Comparison of ENCODE assay signal across 14 cellular contexts in the genomic region with DNA sequence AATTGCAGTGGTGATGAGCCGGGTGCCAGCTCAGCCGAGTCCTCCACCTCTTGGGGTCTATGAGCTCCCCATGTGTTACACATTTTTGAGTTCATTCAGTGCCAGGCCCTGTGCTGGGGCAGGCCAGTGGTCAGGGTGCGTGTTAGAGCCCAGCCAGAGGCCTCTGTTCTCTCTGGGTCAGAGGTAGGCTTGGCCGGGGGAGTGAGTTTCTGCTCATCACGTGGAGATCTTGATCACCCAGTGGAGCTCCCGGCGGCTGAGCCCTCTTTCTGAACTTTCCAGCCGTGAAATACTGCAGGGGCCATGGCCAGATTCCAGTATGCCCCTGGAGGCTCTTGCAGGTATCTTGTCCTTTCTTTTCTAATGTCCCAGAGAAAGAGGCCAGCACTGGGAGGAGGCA.
"Had no signal": no experiment of that assay in that cellular context is flagged by ENCODE, and none has a peak within 500 bp of the region (broad histone marks: within the 10 kb centered on the region; RNA-seq: fewer than 3 reads in every experiment).

No MANE protein-coding gene starts in this region.

- H3K4me3 ChIP-seq: cardiac muscle cell, esophagus muscularis mucosa, hepatocyte, mucosa of descending colon, uterus had no signal

- DNase-seq: activated CD4-positive, alpha-beta T cell treated with anti-CD3 and anti-CD28 coated beads, Interleukin-2, amount 50 U/mL, for 48 hours; activated CD4-positive, CD25-positive, alpha-beta regulatory T cell treated with anti-CD3 and anti-CD28 coated beads, Interleukin-2, amount 50 U/mL, for 72 hours; activated naive CD4-positive, alpha-beta T cell treated with anti-CD3 and anti-CD28 coated beads, Interleukin-2, amount 50 U/mL, for 16 hours; left ventricle myocardium superior; mucosa of descending colon; naive thymus-derived CD4-positive, alpha-beta T cell; retina; T-helper 9 cell; uterus had no signal

- H3K27ac ChIP-seq: cardiac muscle cell, esophagus muscularis mucosa, hepatocyte, uterus had no signal

- ATAC-seq: left ventricle myocardium superior; mucosa of descending colon; naive thymus-derived CD4-positive, alpha-beta T cell; stimulated activated effector memory CD8-positive, alpha-beta T cell treated with anti-CD3 and anti-CD28 coated beads, Interleukin-12 subunit alpha, Interleukin-12 subunit beta, amount 100 ng/mL, for 72 hours had no signal

- FAIRE-seq: astrocyte had no signal
